ENCODE assay signal across 10 cellular contexts in genomic region chr2:198453866-198454265, GRCh38.
"Had no signal": no experiment of that assay in that cellular context is flagged by ENCODE, and none has a peak within 500 bp of the region (broad histone marks: within the 10 kb centered on the region; RNA-seq: fewer than 3 reads in every experiment).

No MANE protein-coding gene starts in this region.

- DNase-seq: H9, HCEC 1CT, HFFc6, IMR-90, KBM-7 had no signal

- H3K4me3 ChIP-seq: GM23338 had no signal

- FAIRE-seq: H1, H54 had no signal

- H3K27ac ChIP-seq: HL-60, KMS-11 had no signal

- H3K4me2 ChIP-seq: GM23338, KMS-11 had no signal

- H2AFZ ChIP-seq: GM23338 had no signal

- ATAC-seq: GM23338 had no signal

- H3K9ac ChIP-seq: KMS-11 had no signal
